Comparison of ENCODE assay signal across 8 cellular contexts in the genomic region with DNA sequence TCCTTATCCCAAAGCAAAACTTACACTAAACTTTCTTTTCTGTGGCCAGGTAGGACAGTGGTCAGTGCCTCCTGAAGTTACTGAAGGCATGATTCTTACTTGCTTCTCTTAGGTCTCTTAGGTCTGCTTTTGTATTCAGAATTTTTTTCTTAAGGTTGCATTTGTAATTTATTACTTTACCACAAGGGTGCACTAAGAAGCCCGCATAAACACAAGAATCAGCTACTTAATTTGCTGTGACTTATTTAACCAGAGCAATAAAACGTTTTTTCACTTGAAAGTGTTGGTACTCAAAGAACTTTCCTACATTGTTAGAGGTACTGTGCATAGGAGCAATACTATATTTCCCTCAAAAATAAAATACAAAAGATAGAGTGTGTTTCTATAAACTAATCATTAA.
DNase-seq lines count a peak whose midpoint lies in the region; ATAC-seq and TF ChIP-seq lines count a peak whose summit lies in the region.

No MANE protein-coding gene starts in this region.

- no peak for ATAC-seq in HG03097 (IDR thresholded peaks at IDR 0.05; ENCODE audit: low FRiP score, unreplicated experiment)

- H3K9me3 Mint-ChIP-seq in neural crest cell, result no peaks in the 10 kb centered on the region

- no peaks in the 10 kb centered on the region for H3K36me3 Mint-ChIP-seq in neural crest cell (ENCODE audit: low read depth)

- no peak overlapping the region for H3K4me3 Mint-ChIP-seq in neural crest cell

- TF ChIP-seq CTCF in LNCAP (IDR thresholded peaks at IDR 0.05) (peak; percentile 52), neural crest cell (conservative IDR thresholded peaks at IDR 0.05) (peak; percentile 67)

- DNase-seq in ELF-1 (ENCODE audit: low read depth, low spot score) (peak; percentile 18), brain pericyte (ENCODE audit: low read depth, low spot score) (peak; percentile 15), neural crest cell (ENCODE audit: low read depth, low spot score) (no peak), mucosa of gallbladder (ENCODE audit: low spot score) (no peak), NK-92 (lab: John Stamatoyannopoulos, UW; ENCODE audit: unreplicated experiment) (no peak)
- DNase-seq in stimulated activated CD4-positive, alpha-beta T cell treated with anti-CD3 and anti-CD28 coated beads, Interleukin-1b, Interleukin-23, amount 100 ng/mL, for 48 hours, result no peak

- H3K27me3 Mint-ChIP-seq in neural crest cell (ENCODE audit: low read depth), result no peaks in the 10 kb centered on the region

- no peak overlapping the region for H3K27ac Mint-ChIP-seq in neural crest cell (ENCODE audit: unreplicated experiment)

- peaks cover 9% of the 10 kb centered on the region for H3K4me1 Mint-ChIP-seq in neural crest cell

Comparison
In these comparisons a context has a peak if more than half of its experiments do, and no peak if none do; other contexts are left out.
1. DNase-seq: peak in ELF-1 (single experiment) and brain pericyte (single experiment); none in neural crest cell (single experiment), mucosa of gallbladder (single experiment), NK-92 (single experiment) and stimulated activated CD4-positive, alpha-beta T cell treated with anti-CD3 and anti-CD28 coated beads, Interleukin-1b, Interleukin-23, amount 100 ng/mL, for 48 hours (single experiment).